In the genomic region with DNA sequence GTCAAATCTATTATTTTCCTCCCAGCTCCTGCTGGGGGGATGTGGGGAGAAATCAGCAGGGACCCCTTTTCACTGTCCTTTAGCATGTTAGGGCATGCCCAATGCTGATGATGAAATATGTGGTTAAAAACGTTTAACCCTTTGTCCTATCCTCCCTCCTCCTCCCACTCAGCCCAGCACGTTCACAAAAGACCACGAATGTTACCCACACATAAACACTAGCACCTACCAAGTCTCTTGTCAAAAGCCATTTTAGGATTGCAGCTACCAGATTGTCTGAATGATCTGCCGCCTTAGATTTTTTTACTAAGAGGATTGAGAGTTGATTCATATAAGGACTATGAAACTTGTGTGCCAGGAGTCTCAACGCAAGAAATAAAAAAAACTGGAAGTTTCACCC, we compare ENCODE assay signal across 11 cellular contexts.
A peak's percentile ranks its signal among the peaks of the same experiment; 100 is the strongest.
DNase-seq lines count a peak whose midpoint lies in the region; TF ChIP-seq lines count a peak whose summit lies in the region.
"Had no signal": no experiment of that assay in that cellular context is flagged by ENCODE, and none has a peak within 500 bp of the region (broad histone marks: within the 10 kb centered on the region; RNA-seq: fewer than 3 reads in every experiment).

No MANE protein-coding gene starts in this region.

- H3K4me3 Mint-ChIP-seq in brain (peak overlapping the region in 1 of 5 experiments; percentile 0), osteocyte (ENCODE audit: unreplicated experiment) (no peak overlapping the region)
- H3K4me3 Mint-ChIP-seq: activated CD4-positive, alpha-beta T cell treated with anti-CD3 and anti-CD28 coated beads, Interleukin-2, amount 10 ng/mL, durations not matched to agents 24 days and 14 days; stimulated activated effector memory CD8-positive, alpha-beta T cell treated with anti-CD3 and anti-CD28 coated beads, Interleukin-12 subunit alpha, Interleukin-12 subunit beta, amount 100 ng/mL, for 72 hours had no signal

- H3K36me3 Mint-ChIP-seq in brain (no peaks in the 10 kb centered on the region), osteocyte (ENCODE audit: unreplicated experiment) (no peaks in the 10 kb centered on the region)
- H3K36me3 Mint-ChIP-seq: stimulated activated effector memory CD8-positive, alpha-beta T cell treated with anti-CD3 and anti-CD28 coated beads, Interleukin-12 subunit alpha, Interleukin-12 subunit beta, amount 100 ng/mL, for 72 hours had no signal

- TF ChIP-seq CTCF in brain (conservative IDR thresholded peaks at IDR 0.05) = no peak
- no peak for TF ChIP-seq CTCF in osteocyte (IDR thresholded peaks at IDR 0.05)

- H3K27me3 Mint-ChIP-seq in brain = no peaks in the 10 kb centered on the region
- H3K27me3 Mint-ChIP-seq in osteocyte (ENCODE audit: unreplicated experiment) = peaks cover 3% of the 10 kb centered on the region

- H3K4me1 Mint-ChIP-seq in brain = peaks cover 27% of the 10 kb centered on the region
- H3K4me1 Mint-ChIP-seq in osteocyte (ENCODE audit: unreplicated experiment) = peaks cover 19% of the 10 kb centered on the region
- H3K4me1 Mint-ChIP-seq: stimulated activated effector memory CD8-positive, alpha-beta T cell treated with anti-CD3 and anti-CD28 coated beads, Interleukin-12 subunit alpha, Interleukin-12 subunit beta, amount 100 ng/mL, for 72 hours had no signal

- peak overlapping the region in 4 of 5 experiments; percentile 13 to 94 (median 46) for H3K27ac Mint-ChIP-seq in brain
- peak overlapping the region; percentile 64 for H3K27ac Mint-ChIP-seq in osteocyte (ENCODE audit: unreplicated experiment)
- H3K27ac Mint-ChIP-seq: activated CD4-positive, alpha-beta T cell treated with anti-CD3 and anti-CD28 coated beads, Interleukin-2, amount 10 ng/mL, durations not matched to agents 24 days and 14 days; stimulated activated effector memory CD8-positive, alpha-beta T cell treated with anti-CD3 and anti-CD28 coated beads, Interleukin-12 subunit alpha, Interleukin-12 subunit beta, amount 100 ng/mL, for 72 hours had no signal

- H3K9me3 Mint-ChIP-seq in brain (peaks cover 0 to 2% (median 0%) of the 10 kb centered on the region in 5 experiments), osteocyte (ENCODE audit: unreplicated experiment) (no peaks in the 10 kb centered on the region)
- H3K9me3 Mint-ChIP-seq: activated CD4-positive, alpha-beta T cell treated with anti-CD3 and anti-CD28 coated beads, Interleukin-2, amount 10 ng/mL, durations not matched to agents 24 days and 14 days; stimulated activated effector memory CD8-positive, alpha-beta T cell treated with anti-CD3 and anti-CD28 coated beads, Interleukin-12 subunit alpha, Interleukin-12 subunit beta, amount 100 ng/mL, for 72 hours had no signal

- DNase-seq in NCI-H1694 (lab: John Stamatoyannopoulos, UW) (peak; percentile 6), NCI-H1694 treated with DMSO at 0.1 percent for 48 hours (lab: John Stamatoyannopoulos, UW) (no peak), NCI-H2227 treated with DMSO at 0.1 percent for 48 hours (lab: John Stamatoyannopoulos, UW) (peak; percentile 67), osteocyte (ENCODE audit: extremely low spot score, unreplicated experiment) (no peak), NCI-H1092 (lab: John Stamatoyannopoulos, UW) (no peak), NCI-H1436 (lab: John Stamatoyannopoulos, UW) (no peak), SHP77 treated with DMSO at 0.1 percent for 48 hours (lab: John Stamatoyannopoulos, UW) (no peak)
- DNase-seq: 8988T; activated CD4-positive, alpha-beta T cell treated with anti-CD3 and anti-CD28 coated beads, Interleukin-2, amount 10 ng/mL, durations not matched to agents 24 days and 14 days had no signal

Comparison
In these comparisons a context has a peak if more than half of its experiments do, and no peak if none do; other contexts are left out.
1. DNase-seq: peak in NCI-H1694 (single experiment) and NCI-H2227 treated with DMSO at 0.1 percent for 48 hours (single experiment); none in NCI-H1694 treated with DMSO at 0.1 percent for 48 hours (single experiment), osteocyte (single experiment), NCI-H1092 (single experiment), NCI-H1436 (single experiment) and SHP77 treated with DMSO at 0.1 percent for 48 hours (single experiment).